ENCODE assay signal across 10 cellular contexts in the genomic region with DNA sequence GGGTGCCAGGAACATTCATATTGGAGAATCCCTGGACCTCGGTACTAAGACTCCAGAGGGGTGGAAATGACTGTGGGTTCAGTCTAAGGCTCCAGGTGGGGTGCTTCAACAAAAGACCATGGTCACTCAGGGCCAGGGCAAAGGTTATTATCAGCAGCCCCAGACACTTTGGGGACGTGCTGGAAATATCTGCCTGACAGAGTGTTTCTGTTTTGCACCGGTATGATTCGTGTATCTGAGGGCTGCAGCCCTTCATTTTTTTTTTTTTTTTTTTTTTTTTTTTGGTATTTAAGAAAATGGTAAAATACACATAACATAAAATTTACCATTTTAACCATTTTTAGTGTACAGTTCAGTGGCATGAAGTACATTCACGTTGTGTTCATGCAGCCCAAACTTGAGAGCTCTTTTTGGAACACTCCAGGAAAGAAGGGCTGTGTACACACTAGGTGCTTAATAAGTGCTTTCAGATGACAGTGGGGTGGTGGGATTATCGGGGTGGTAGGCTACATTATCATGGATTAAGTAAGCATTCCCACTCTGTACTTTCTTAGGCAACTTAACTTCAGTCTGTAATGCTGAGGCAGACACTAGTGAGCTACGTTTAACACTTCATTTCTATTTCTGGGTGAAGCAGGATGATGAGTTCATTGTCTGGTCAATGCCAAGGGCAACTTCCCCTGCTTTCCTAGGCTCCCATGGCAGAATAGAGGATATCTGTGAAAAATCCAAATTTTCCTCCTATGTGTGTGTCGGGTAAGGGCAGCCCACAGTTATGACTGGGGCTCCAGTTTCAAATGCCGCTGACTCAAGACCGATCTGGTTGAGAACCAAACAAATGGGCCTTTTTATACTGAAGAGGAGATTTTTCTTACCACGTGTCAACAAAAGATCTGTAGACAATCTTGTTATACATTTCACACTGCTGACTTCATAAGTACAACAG.
DNase-seq lines count a peak whose midpoint lies in the region; ATAC-seq lines count a peak whose summit lies in the region.
"Had no signal": no experiment of that assay in that cellular context is flagged by ENCODE, and none has a peak within 500 bp of the region (broad histone marks: within the 10 kb centered on the region; RNA-seq: fewer than 3 reads in every experiment).

No MANE protein-coding gene starts in this region.

- peaks cover 5 to 14% of the 10 kb centered on the region in 2 donors for H3K36me3 Mint-ChIP-seq in activated naive CD4-positive, alpha-beta T cell treated with anti-CD3 and anti-CD28 coated beads, Interleukin-2, amount 50 U/mL, for 72 hours
- peaks cover 19% of the 10 kb centered on the region for H3K36me3 Mint-ChIP-seq in activated naive CD4-positive, alpha-beta T cell treated with anti-CD3 and anti-CD28 coated beads, Interleukin-2, amount 10 ng/mL, durations not matched to agents 7 days and 5 days
- H3K36me3 Mint-ChIP-seq in effector memory CD8-positive, alpha-beta T cell (ENCODE audit: insufficient read depth): no peaks in the 10 kb centered on the region
- H3K36me3 Mint-ChIP-seq in stimulated activated effector memory CD8-positive, alpha-beta T cell treated with anti-CD3 and anti-CD28 coated beads, Interleukin-12 subunit alpha, Interleukin-12 subunit beta, amount 100 ng/mL, for 72 hours: peaks cover 13% of the 10 kb centered on the region

- no peak overlapping the region for H3K4me3 Mint-ChIP-seq in activated naive CD4-positive, alpha-beta T cell treated with anti-CD3 and anti-CD28 coated beads, Interleukin-2, amount 10 ng/mL, durations not matched to agents 7 days and 5 days
- peak overlapping the region in 1 of 2 donors; percentile 17 for H3K4me3 Mint-ChIP-seq in effector memory CD8-positive, alpha-beta T cell
- peak overlapping the region; percentile 6 for H3K4me3 Mint-ChIP-seq in stimulated activated effector memory CD8-positive, alpha-beta T cell treated with anti-CD3 and anti-CD28 coated beads, Interleukin-12 subunit alpha, Interleukin-12 subunit beta, amount 100 ng/mL, for 72 hours

- peak; percentile 23 to 57 for ATAC-seq in activated naive CD4-positive, alpha-beta T cell treated with anti-CD3 and anti-CD28 coated beads, Interleukin-2, amount 50 U/mL, for 72 hours
- peak; percentile 16 for ATAC-seq in effector memory CD8-positive, alpha-beta T cell (replicated peaks)
- ATAC-seq in stimulated activated effector memory CD8-positive, alpha-beta T cell treated with anti-CD3 and anti-CD28 coated beads, Interleukin-12 subunit alpha, Interleukin-12 subunit beta, amount 100 ng/mL, for 72 hours: peak; percentile 75

- H3K27ac Mint-ChIP-seq in activated naive CD4-positive, alpha-beta T cell treated with anti-CD3 and anti-CD28 coated beads, Interleukin-2, amount 50 U/mL, for 72 hours: peak overlapping the region in 1 of 2 donors; percentile 45
- no peak overlapping the region for H3K27ac Mint-ChIP-seq in activated naive CD4-positive, alpha-beta T cell treated with anti-CD3 and anti-CD28 coated beads, Interleukin-2, amount 10 ng/mL, durations not matched to agents 7 days and 5 days
- H3K27ac Mint-ChIP-seq in effector memory CD8-positive, alpha-beta T cell: peak overlapping the region; percentile 67
- peak overlapping the region; percentile 20 for H3K27ac Mint-ChIP-seq in stimulated activated effector memory CD8-positive, alpha-beta T cell treated with anti-CD3 and anti-CD28 coated beads, Interleukin-12 subunit alpha, Interleukin-12 subunit beta, amount 100 ng/mL, for 72 hours

- H3K9me3 Mint-ChIP-seq in activated naive CD4-positive, alpha-beta T cell treated with anti-CD3 and anti-CD28 coated beads, Interleukin-2, amount 50 U/mL, for 72 hours: peaks cover 0 to 5% of the 10 kb centered on the region in 2 donors
- peaks cover 3% of the 10 kb centered on the region for H3K9me3 Mint-ChIP-seq in activated naive CD4-positive, alpha-beta T cell treated with anti-CD3 and anti-CD28 coated beads, Interleukin-2, amount 10 ng/mL, durations not matched to agents 7 days and 5 days
- no peaks in the 10 kb centered on the region for H3K9me3 Mint-ChIP-seq in effector memory CD8-positive, alpha-beta T cell
- no peaks in the 10 kb centered on the region for H3K9me3 Mint-ChIP-seq in stimulated activated effector memory CD8-positive, alpha-beta T cell treated with anti-CD3 and anti-CD28 coated beads, Interleukin-12 subunit alpha, Interleukin-12 subunit beta, amount 100 ng/mL, for 72 hours

- peaks cover 53% of the 10 kb centered on the region for H3K4me1 Mint-ChIP-seq in activated naive CD4-positive, alpha-beta T cell treated with anti-CD3 and anti-CD28 coated beads, Interleukin-2, amount 10 ng/mL, durations not matched to agents 7 days and 5 days
- H3K4me1 Mint-ChIP-seq in effector memory CD8-positive, alpha-beta T cell (ENCODE audit: low read depth in 2 of 2): peaks cover 62 to 72% of the 10 kb centered on the region in 2 donors
- peaks cover 77% of the 10 kb centered on the region for H3K4me1 Mint-ChIP-seq in stimulated activated effector memory CD8-positive, alpha-beta T cell treated with anti-CD3 and anti-CD28 coated beads, Interleukin-12 subunit alpha, Interleukin-12 subunit beta, amount 100 ng/mL, for 72 hours

- CTCF ChIA-PET in activated naive CD4-positive, alpha-beta T cell treated with anti-CD3 and anti-CD28 coated beads, Interleukin-2, amount 10 ng/mL, durations not matched to agents 7 days and 5 days (lab: Charles Lee): no interaction called here

- no peaks in the 10 kb centered on the region for H3K27me3 Mint-ChIP-seq in activated naive CD4-positive, alpha-beta T cell treated with anti-CD3 and anti-CD28 coated beads, Interleukin-2, amount 10 ng/mL, durations not matched to agents 7 days and 5 days
- H3K27me3 Mint-ChIP-seq in effector memory CD8-positive, alpha-beta T cell: no peaks in the 10 kb centered on the region

- no peak for DNase-seq in activated naive CD4-positive, alpha-beta T cell treated with anti-CD3 and anti-CD28 coated beads, Interleukin-2, amount 50 U/mL, for 72 hours (ENCODE audit: low spot score in 2 of 2)
- DNase-seq in activated naive CD4-positive, alpha-beta T cell treated with anti-CD3 and anti-CD28 coated beads, Interleukin-2, amount 10 ng/mL, durations not matched to agents 7 days and 5 days: no peak
- peak; percentile 86 for DNase-seq in RPMI7951 (ENCODE audit: low read depth)
- no peak for DNase-seq in effector memory CD8-positive, alpha-beta T cell
- no peak for DNase-seq in stimulated activated effector memory CD8-positive, alpha-beta T cell treated with anti-CD3 and anti-CD28 coated beads, Interleukin-12 subunit alpha, Interleukin-12 subunit beta, amount 100 ng/mL, for 72 hours (ENCODE audit: low spot score in 2 of 2)
- no peak for DNase-seq in NCI-H187 (lab: John Stamatoyannopoulos, UW)
- no peak for DNase-seq in A172 (ENCODE audit: low spot score)
- DNase-seq in activated effector memory CD4-positive, alpha-beta T cell treated with Interleukin-2 at 50 U/mL for 16 hours: no peak
- DNase-seq: cerebellar nuclear complex, uterus had no signal

Comparison
In these comparisons a context has a peak if more than half of its experiments do, and no peak if none do; other contexts are left out.
1. ATAC-seq: peak in every context shown above with its lines; median percentile 75 in stimulated activated effector memory CD8-positive, alpha-beta T cell treated with anti-CD3 and anti-CD28 coated beads, Interleukin-12 subunit alpha, Interleukin-12 subunit beta, amount 100 ng/mL, for 72 hours; 40 in activated naive CD4-positive, alpha-beta T cell treated with anti-CD3 and anti-CD28 coated beads, Interleukin-2, amount 50 U/mL, for 72 hours; 16 in effector memory CD8-positive, alpha-beta T cell.